ENCODE assay signal across 8 cellular contexts in the genomic region with DNA sequence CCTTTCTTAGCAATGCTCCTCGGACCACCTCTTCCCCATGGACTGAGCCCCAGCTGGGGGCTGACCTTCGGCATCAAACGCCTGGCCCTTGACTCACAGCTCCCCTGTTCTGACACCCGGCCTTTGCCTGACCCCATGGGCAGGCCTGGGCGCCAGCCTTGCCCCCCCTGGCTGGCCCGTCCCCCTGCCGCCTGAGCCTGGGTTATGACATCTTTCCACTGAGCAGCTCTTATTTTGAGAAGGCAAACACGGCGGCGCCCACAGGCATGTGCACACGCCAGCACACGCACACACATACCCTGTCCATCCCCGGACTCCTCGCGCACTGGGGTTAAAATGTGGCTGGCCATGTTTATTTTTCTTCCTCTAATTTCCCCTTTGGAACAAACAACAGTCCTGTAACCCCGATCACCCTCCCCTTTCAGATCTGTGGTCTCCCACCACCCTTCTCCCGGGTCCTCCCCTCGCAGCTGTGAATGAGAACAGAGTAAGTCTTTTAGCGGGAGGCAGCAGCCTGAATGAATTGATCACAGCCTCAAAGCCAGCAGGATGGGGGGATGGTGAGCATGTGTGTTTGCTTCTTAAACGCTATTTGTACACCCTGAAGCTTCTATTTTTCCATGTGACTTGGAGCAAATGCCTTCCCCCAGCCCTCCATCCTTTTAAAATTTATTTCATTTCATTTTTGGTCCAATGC. TPM values are rescaled to one million over a fixed set of nuclear protein-coding genes. Genes with fewer than 3 reads are reported as not detected.
DNase-seq lines count a peak whose midpoint lies in the region; ATAC-seq and TF ChIP-seq lines count a peak whose summit lies in the region.

No MANE protein-coding gene starts in this region.

- H3K36me3 Mint-ChIP-seq in effector memory CD8-positive, alpha-beta T cell (ENCODE audit: insufficient read depth): no peaks in the 10 kb centered on the region

- DNase-seq in LHCN-M2 (ENCODE audit: low read depth) (peak; percentile 96), astrocyte of the hippocampus (ENCODE audit: low read depth, low spot score) (peak; percentile 95), iPS-NIHi11 (ENCODE audit: low spot score) (peak; percentile 56), smooth muscle cell (lab: John Stamatoyannopoulos, UW; ENCODE audit: unreplicated experiment) (no peak), SK-N-DZ (ENCODE audit: low spot score) (no peak)
- no peak for DNase-seq in stimulated activated naive CD4-positive, alpha-beta T cell treated with Interleukin-2 at 50 U/mL for 16 hours (lab: John Stamatoyannopoulos, UW)
- DNase-seq in effector memory CD8-positive, alpha-beta T cell: no peak

- H3K9ac ChIP-seq in smooth muscle cell (ENCODE audit: low read depth): no peak overlapping the region

- no peaks in the 10 kb centered on the region for H3K4me1 Mint-ChIP-seq in effector memory CD8-positive, alpha-beta T cell (ENCODE audit: low read depth in 2 of 2)

- H3K9me3 Mint-ChIP-seq in effector memory CD8-positive, alpha-beta T cell: no peaks in the 10 kb centered on the region

- H3K79me2 ChIP-seq in smooth muscle cell (ENCODE audit: low read depth): no peaks in the 10 kb centered on the region

- no peak overlapping the region for H3K27ac ChIP-seq in smooth muscle cell (ENCODE audit: low read depth)

- peaks cover 7% of the 10 kb centered on the region for H3K27me3 ChIP-seq in smooth muscle cell (ENCODE audit: low read depth)

- peak overlapping the region; percentile 20 for H3K4me2 ChIP-seq in smooth muscle cell

- no peak for TF ChIP-seq CTCF in smooth muscle cell (IDR thresholded peaks at IDR 0.05; ENCODE audit: borderline replicate concordance, insufficient read depth, poor library complexity, severe bottlenecking)

- ATAC-seq in effector memory CD8-positive, alpha-beta T cell (replicated peaks): no peak
- no peak for ATAC-seq in HG02970 (IDR thresholded peaks at IDR 0.05; ENCODE audit: low FRiP score, unreplicated experiment)

- no peak overlapping the region for H3K4me3 ChIP-seq in smooth muscle cell

- H4K20me1 ChIP-seq in smooth muscle cell (ENCODE audit: low read depth): no peaks in the 10 kb centered on the region

- no peaks in the 10 kb centered on the region for H3K9me3 ChIP-seq in smooth muscle cell (replicated peaks; ENCODE audit: low read depth)

- H3K4me3 Mint-ChIP-seq in effector memory CD8-positive, alpha-beta T cell: no peak overlapping the region

- WGBS in smooth muscle cell (ENCODE audit: low lambda C conversion rate): 86% methylated on average over 16 of the region's 20 CpGs

- H3K4me1 ChIP-seq in smooth muscle cell (ENCODE audit: low read depth): peaks cover 31% of the 10 kb centered on the region

- peaks cover 69 to 71% of the 10 kb centered on the region in 2 donors for H3K27me3 Mint-ChIP-seq in effector memory CD8-positive, alpha-beta T cell

- no peak overlapping the region for H2AFZ ChIP-seq in smooth muscle cell (ENCODE audit: low read depth)

- H3K36me3 ChIP-seq in smooth muscle cell (ENCODE audit: low read depth): no peaks in the 10 kb centered on the region

- H3K27ac Mint-ChIP-seq in effector memory CD8-positive, alpha-beta T cell: no peak overlapping the region

- no peaks in the 10 kb centered on the region for H3F3A ChIP-seq in smooth muscle cell (ENCODE audit: low read depth)

RNA-seq across cellular contexts. Expression of a gene that starts 11.8 kb away (rescaled TPM):
- total RNA-seq in LHCN-M2 (2014; rRNA removed) (129 and 179 TPM in 2 replicates), smooth muscle cell (5.2 and 6.5 TPM in 2 replicates)
- 120 TPM for polyA plus RNA-seq in LHCN-M2 (2012)
- polyA plus RNA-seq in smooth muscle cell: 4.6 and 5.2 TPM in 2 replicates
- 1.6 and 1.8 TPM in 2 replicates for polyA plus RNA-seq in SK-N-DZ (2014; cell fraction: cytosol; rRNA removed)
- 1.9 and 3.1 TPM in 2 replicates for polyA plus RNA-seq in SK-N-DZ (2014; cell fraction: nucleus; rRNA removed)

RNA-seq across cellular contexts. Expression of a gene that starts 47.8 kb away (rescaled TPM):
- total RNA-seq in LHCN-M2 (2014; rRNA removed) (not detected in 2 replicates), smooth muscle cell (not detected in 2 replicates)
- polyA plus RNA-seq in LHCN-M2 (2012): not detected
- not detected in 2 replicates for polyA plus RNA-seq in smooth muscle cell
- polyA plus RNA-seq in SK-N-DZ (2014; cell fraction: cytosol; rRNA removed): 0.29 TPM in 1 of 2 replicates, not detected in the other
- polyA plus RNA-seq in SK-N-DZ (2014; cell fraction: nucleus; rRNA removed): 0.66 TPM in 1 of 2 replicates, not detected in the other

Comparison
In these comparisons a context has a peak if more than half of its experiments do, and no peak if none do; other contexts are left out.
1. DNase-seq: peak in LHCN-M2 (single experiment), astrocyte of the hippocampus (single experiment) and iPS-NIHi11 (single experiment); none in smooth muscle cell (single experiment), stimulated activated naive CD4-positive, alpha-beta T cell treated with Interleukin-2 at 50 U/mL for 16 hours (single experiment), effector memory CD8-positive, alpha-beta T cell (0 of 3) and SK-N-DZ (single experiment).
2. RNA of a gene that starts 11.8 kb away (total RNA-seq): 129 to 179 TPM in LHCN-M2; 5.2 to 6.5 TPM in smooth muscle cell; every median in the first group is over 10 times any median in the second.